In the genomic region with DNA sequence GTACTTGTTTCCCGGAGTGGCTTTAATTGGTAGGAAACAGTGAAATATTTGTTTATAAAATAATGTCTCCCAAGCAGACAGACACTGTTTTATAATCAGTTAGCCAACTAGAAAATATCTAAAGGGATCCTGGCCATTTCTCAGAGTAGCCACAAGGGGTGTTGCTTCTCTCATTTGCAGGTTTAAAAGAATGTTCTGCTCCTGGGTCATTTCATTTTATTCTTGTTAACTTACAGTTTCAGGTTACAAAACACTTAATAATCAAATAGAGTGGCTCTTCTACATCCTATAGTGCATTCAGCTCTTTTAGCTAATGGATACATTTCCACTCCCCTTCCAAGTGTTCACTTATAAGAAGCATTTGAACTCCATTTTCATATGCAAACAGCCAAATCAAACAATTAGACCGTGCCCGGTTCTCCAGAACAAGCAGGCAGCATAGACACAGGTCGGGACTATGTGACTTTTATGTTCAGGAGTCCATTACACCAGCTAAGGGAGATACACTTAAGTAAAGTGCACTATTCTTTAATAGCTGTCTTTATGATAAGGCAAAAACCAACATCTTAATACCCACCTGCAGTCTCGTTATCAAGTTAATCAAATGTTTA, we compare ENCODE assay signal across 9 cellular contexts.
DNase-seq lines count a peak whose midpoint lies in the region; ATAC-seq and TF ChIP-seq lines count a peak whose summit lies in the region.
"Had no signal": no experiment of that assay in that cellular context is flagged by ENCODE, and none has a peak within 500 bp of the region (broad histone marks: within the 10 kb centered on the region; RNA-seq: fewer than 3 reads in every experiment).

No MANE protein-coding gene starts in this region.

- CTCF ChIA-PET in AG04450 (lab: Charles Lee): interaction anchor here (1.0 to 1.5 kb wide), 3 partner anchors 9 to 304 kb away, joined by 5 to 8 read pairs (median 6); no protein-coding TSS in a partner anchor
- CTCF ChIA-PET in HEK293T (lab: Yijun Ruan, JAX): interaction anchor here (0.6 to 1.2 kb wide), 4 partner anchors 12 to 508 kb away, joined by 3 read pairs; no protein-coding TSS in a partner anchor

- intact Hi-C loops in posterior cingulate gyrus (cut with DNase I): no loop called here

- H3K27me3 ChIP-seq in AG04450 (ENCODE audit: control insufficient read depth, insufficient read depth, low read length): peaks cover 21% of the 10 kb centered on the region

- POLR2A ChIA-PET in AG04450 (lab: Yijun Ruan, JAX) (no interaction called here), HEK293T (lab: Yijun Ruan, JAX) (no interaction called here)

- no peak for ATAC-seq in HG03025 (IDR thresholded peaks at IDR 0.05; ENCODE audit: low FRiP score, unreplicated experiment)

- H3K9me3 ChIP-seq in AG04450 (ENCODE audit: control insufficient read depth, insufficient read depth, low read length): no peaks in the 10 kb centered on the region

- no peak overlapping the region for H3K4me3 ChIP-seq in AG04450 (ENCODE audit: low read depth, low read length)

- TF ChIP-seq CTCF in AG04450 (IDR thresholded peaks at IDR 0.05; ENCODE audit: low read depth, low read length): peak; percentile 62

- no peak overlapping the region for H3K27ac ChIP-seq in AG04450 (ENCODE audit: low read depth, low read length)

- DNase-seq in AG04450 (ENCODE audit: low read depth, low spot score) (no peak), HEK293T (ENCODE audit: extremely low spot score) (peak; percentile 32), RKO (ENCODE audit: low spot score) (peak; percentile 22), hepatic stellate cell (ENCODE audit: low spot score) (peak; percentile 17), posterior cingulate gyrus (no peak), T1000 (lab: John Stamatoyannopoulos, UW) (no peak), inferior parietal cortex (ENCODE audit: extremely low spot score) (no peak)
- DNase-seq: activated CD8-positive, alpha-beta memory T cell treated with anti-CD3 and anti-CD28 coated beads for 24 hours had no signal

TF ChIP-seq in HEK293T, 16 proteins besides CTCF, POLR2A, EP300 and RAD21:
- TF ChIP-seq LEF1 (IDR thresholded peaks at IDR 0.05; ENCODE audit: borderline replicate concordance) (no peak), BHLHE40 (IDR thresholded peaks at IDR 0.05; ENCODE audit: borderline replicate concordance) (no peak), ZNF384 (IDR thresholded peaks at IDR 0.05) (no peak), FOXA1 (IDR thresholded peaks at IDR 0.05) (no peak), HDGF (IDR thresholded peaks at IDR 0.05; ENCODE audit: borderline replicate concordance) (no peak), L3MBTL2 (conservative IDR thresholded peaks at IDR 0.05) (no peak), ELF4 (IDR thresholded peaks at IDR 0.05) (no peak), PKNOX1 (IDR thresholded peaks at IDR 0.05) (no peak), TARDBP (IDR thresholded peaks at IDR 0.05) (no peak), ARNT (IDR thresholded peaks at IDR 0.05) (no peak), CTBP1 (IDR thresholded peaks at IDR 0.05; ENCODE audit: borderline replicate concordance) (no peak), FOXM1 (IDR thresholded peaks at IDR 0.05; ENCODE audit: borderline replicate concordance) (no peak), SP1 (IDR thresholded peaks at IDR 0.05) (no peak), NFRKB (IDR thresholded peaks at IDR 0.05) (no peak), SUZ12 (IDR thresholded peaks at IDR 0.05) (no peak)

Comparison
In these comparisons a context has a peak if more than half of its experiments do, and no peak if none do; other contexts are left out.
1. DNase-seq: peak in HEK293T (single experiment), RKO (single experiment) and hepatic stellate cell (single experiment); none in AG04450 (single experiment), posterior cingulate gyrus (0 of 10), T1000 (single experiment) and inferior parietal cortex (single experiment).